In genomic region chr9:138075961-138076649, GRCh38 we compare ENCODE assay signal across 19 cellular contexts.
DNase-seq lines count a peak whose midpoint lies in the region; ATAC-seq and TF ChIP-seq lines count a peak whose summit lies in the region.
"Had no signal": no experiment of that assay in that cellular context is flagged by ENCODE, and none has a peak within 500 bp of the region (broad histone marks: within the 10 kb centered on the region; RNA-seq: fewer than 3 reads in every experiment).

No MANE protein-coding gene starts in this region.

- peak; percentile 44 for DNase-seq in right atrium auricular region (ENCODE audit: low spot score)
- no peak for DNase-seq in left cardiac atrium
- DNase-seq in mesenteric fat pad (ENCODE audit: low spot score) = peak; percentile 73
- DNase-seq in glutamatergic neuron = no peak
- no peak for DNase-seq in NCI-H2029 treated with DMSO at 0.1 percent for 48 hours (lab: John Stamatoyannopoulos, UW)
- no peak for DNase-seq in OCI-M1 (lab: John Stamatoyannopoulos, UW)
- DNase-seq: ACHN, AML-193, GF-D8, GM23248, NCI-H1092 treated with DMSO at 0.1 percent for 48 hours, NCI-H2107, NCI-H2227 treated with DMSO at 0.1 percent for 48 hours, NCI-H524, SHP77 had no signal

- no peak overlapping the region for H3K4me3 ChIP-seq in right atrium auricular region
- H3K4me3 ChIP-seq: GM23248 had no signal

- peaks cover 42% of the 10 kb centered on the region for H3K9me3 Mint-ChIP-seq in glutamatergic neuron (ENCODE audit: unreplicated experiment)

- no peak for TF ChIP-seq CTCF in right atrium auricular region (IDR thresholded peaks at IDR 0.05)
- no peak for TF ChIP-seq CTCF in glutamatergic neuron (IDR thresholded peaks at IDR 0.05; ENCODE audit: partially characterized antibody, unreplicated experiment)

- no peaks in the 10 kb centered on the region for H3K36me3 ChIP-seq in right atrium auricular region

- H3K4me3 Mint-ChIP-seq in glutamatergic neuron (ENCODE audit: unreplicated experiment) = no peak overlapping the region
- H3K4me3 Mint-ChIP-seq: CD14-positive monocyte had no signal

- no peaks in the 10 kb centered on the region for H3K27me3 ChIP-seq in right atrium auricular region

- intact Hi-C loops in left cardiac atrium (cut with DNase I) = no loop called here

- peaks cover 15% of the 10 kb centered on the region for H3K4me1 Mint-ChIP-seq in glutamatergic neuron (ENCODE audit: low read depth, unreplicated experiment)
- H3K4me1 Mint-ChIP-seq: CD14-positive monocyte had no signal

- no peak overlapping the region for H3K27ac Mint-ChIP-seq in glutamatergic neuron (ENCODE audit: unreplicated experiment)
- H3K27ac Mint-ChIP-seq: CD14-positive monocyte had no signal

- ATAC-seq in left cardiac atrium = no peak
- ATAC-seq: HCT116, Panc1 had no signal

- H3K36me3 Mint-ChIP-seq in glutamatergic neuron (ENCODE audit: unreplicated experiment) = peaks cover 38% of the 10 kb centered on the region
- H3K36me3 Mint-ChIP-seq: CD14-positive monocyte had no signal

- no peaks in the 10 kb centered on the region for H3K4me1 ChIP-seq in right atrium auricular region

- peaks cover 21% of the 10 kb centered on the region for H3K27me3 Mint-ChIP-seq in glutamatergic neuron (ENCODE audit: unreplicated experiment)

- H3K27ac ChIP-seq in right atrium auricular region (no peak overlapping the region), angular gyrus (ENCODE audit: low read depth, low read length) (peak overlapping the region; percentile 33)
- H3K27ac ChIP-seq: GM23248 had no signal

- H3K9me3 ChIP-seq in right atrium auricular region = no peaks in the 10 kb centered on the region

Comparison
In these comparisons a context has a peak if more than half of its experiments do, and no peak if none do; other contexts are left out.
1. DNase-seq: peak in right atrium auricular region (single experiment) and mesenteric fat pad (single experiment); none in left cardiac atrium (single experiment), glutamatergic neuron (single experiment), NCI-H2029 treated with DMSO at 0.1 percent for 48 hours (single experiment) and OCI-M1 (single experiment).